ENCODE assay signal across 11 cellular contexts in the genomic region with DNA sequence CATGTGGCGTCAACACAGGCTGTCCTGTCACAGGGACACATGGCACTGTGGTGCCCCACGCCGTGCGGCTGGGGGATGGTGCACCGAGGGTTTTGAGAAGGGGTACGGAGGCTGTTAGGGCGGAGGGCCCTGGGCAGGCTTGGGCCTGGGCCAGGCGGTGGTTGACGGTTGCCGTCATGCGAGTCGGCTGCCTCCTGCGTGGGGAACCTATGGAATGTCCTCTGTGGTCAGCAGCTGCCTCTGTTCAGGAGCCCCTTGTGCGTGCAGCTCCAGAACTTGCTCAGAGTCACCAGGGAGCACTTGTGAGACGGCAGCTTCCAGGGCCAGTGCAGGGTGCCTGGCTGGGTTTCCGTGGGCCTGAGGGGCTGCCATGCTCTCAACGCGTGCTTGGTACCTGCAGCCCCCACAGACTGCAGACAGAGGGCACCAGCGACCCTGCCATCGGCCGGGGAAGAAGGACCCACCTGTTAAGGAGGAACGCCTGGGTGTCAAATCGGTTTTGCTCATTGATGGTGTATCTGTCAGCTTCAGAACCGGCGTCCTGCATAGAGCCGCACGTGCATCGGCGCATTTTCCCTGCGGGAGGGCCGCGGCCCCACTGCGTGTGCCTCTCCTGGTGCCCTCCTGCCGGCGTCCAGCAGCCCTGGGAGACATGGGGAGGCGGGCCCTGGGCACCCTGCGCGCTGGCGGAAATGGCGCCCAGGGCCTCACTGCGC. TPM values are rescaled to one million over a fixed set of nuclear protein-coding genes. Genes with fewer than 3 reads are reported as not detected.
DNase-seq lines count a peak whose midpoint lies in the region; ATAC-seq, FAIRE-seq and TF ChIP-seq lines count a peak whose summit lies in the region.
"Had no signal": no experiment of that assay in that cellular context is flagged by ENCODE, and none has a peak within 500 bp of the region (broad histone marks: within the 10 kb centered on the region; RNA-seq: fewer than 3 reads in every experiment).

No MANE protein-coding gene starts in this region.

- no peak overlapping the region for H3K4me3 Mint-ChIP-seq in activated naive CD4-positive, alpha-beta T cell treated with anti-CD3 and anti-CD28 coated beads for 36 hours
- no peak overlapping the region for H3K4me3 Mint-ChIP-seq in activated naive CD4-positive, alpha-beta T cell treated with anti-CD3 and anti-CD28 coated beads, Interleukin-2, amount 10 ng/mL, durations not matched to agents 7 days and 5 days
- H3K4me3 Mint-ChIP-seq in osteocyte (ENCODE audit: unreplicated experiment) = no peak overlapping the region

- no peak overlapping the region for H3K4me2 ChIP-seq in K562 (ENCODE audit: insufficient read depth, low read length)

- WGBS in K562 (ENCODE audit: insufficient coverage, low coverage, missing lambda C conversion rate) = 97% methylated on average over 26 of the region's 41 CpGs

- POLR2A ChIA-PET in K562 (lab: Yijun Ruan, JAX) = interaction anchor here (1.2 kb wide), 1 partner anchor 164 kb away, joined by 3 read pairs; no protein-coding TSS in a partner anchor

- CTCF ChIA-PET in activated naive CD4-positive, alpha-beta T cell treated with anti-CD3 and anti-CD28 coated beads for 36 hours (lab: Charles Lee) = interaction anchor here (0.8 to 2.6 kb wide), 2 partner anchors 13 to 154 kb away, joined by 3 to 13 read pairs; no protein-coding TSS in a partner anchor
- CTCF ChIA-PET in activated naive CD4-positive, alpha-beta T cell treated with anti-CD3 and anti-CD28 coated beads, Interleukin-2, amount 10 ng/mL, durations not matched to agents 7 days and 5 days (lab: Charles Lee) = interaction anchor here (0.8 kb wide), 1 partner anchor 9 kb away, joined by 3 read pairs; no protein-coding TSS in a partner anchor
- CTCF ChIA-PET in K562 (lab: Yijun Ruan, JAX; ENCODE audit: low intra/inter-chr PET ratio) = no interaction called here

- no peak for TF ChIP-seq POLR2A in K562 (conservative IDR thresholded peaks at IDR 0.05)

- no peak for FAIRE-seq in K562 (lab: Jason Lieb, UNC)
- FAIRE-seq: colon had no signal

- H3K27ac ChIP-seq in K562 (ENCODE audit: extremely low read depth, low read depth, low read length) = no peak overlapping the region
- H3K27ac ChIP-seq: thoracic aorta had no signal

- peak; percentile 16 to 32 (median 31); a peak in 1 of 6 replicates for TF ChIP-seq CTCF in K562 (IDR thresholded peaks at IDR 0.05 in 2 of 3, conservative IDR thresholded peaks at IDR 0.05 in 1 of 3; ENCODE audit: insufficient read depth in 2 of 3, low read depth in 1 of 3, low read length in 3 of 3)
- peak; percentile 37 for TF ChIP-seq CTCF in osteocyte (IDR thresholded peaks at IDR 0.05)

- H3K27me3 Mint-ChIP-seq in activated naive CD4-positive, alpha-beta T cell treated with anti-CD3 and anti-CD28 coated beads for 36 hours (ENCODE audit: low read depth) = no peaks in the 10 kb centered on the region
- no peaks in the 10 kb centered on the region for H3K27me3 Mint-ChIP-seq in activated naive CD4-positive, alpha-beta T cell treated with anti-CD3 and anti-CD28 coated beads, Interleukin-2, amount 10 ng/mL, durations not matched to agents 7 days and 5 days
- H3K27me3 Mint-ChIP-seq in osteocyte (ENCODE audit: unreplicated experiment) = no peaks in the 10 kb centered on the region

- no peak overlapping the region for H3K9ac ChIP-seq in K562 (ENCODE audit: insufficient read depth in 1 of 2, low read depth in 2 of 2, low read length in 2 of 2)

- no peak overlapping the region for H3K4me3 ChIP-seq in K562
- H3K4me3 ChIP-seq: thoracic aorta had no signal

- peaks cover 43% of the 10 kb centered on the region for H3K36me3 Mint-ChIP-seq in activated naive CD4-positive, alpha-beta T cell treated with anti-CD3 and anti-CD28 coated beads for 36 hours (ENCODE audit: low read depth)
- peaks cover 43% of the 10 kb centered on the region for H3K36me3 Mint-ChIP-seq in activated naive CD4-positive, alpha-beta T cell treated with anti-CD3 and anti-CD28 coated beads, Interleukin-2, amount 10 ng/mL, durations not matched to agents 7 days and 5 days
- peaks cover 24% of the 10 kb centered on the region for H3K36me3 Mint-ChIP-seq in osteocyte (ENCODE audit: unreplicated experiment)

- no peaks in the 10 kb centered on the region for H3K27me3 ChIP-seq in K562 (ENCODE audit: control insufficient read depth in 2 of 2, insufficient read depth in 2 of 2, low read length in 2 of 2)

- peaks cover 45% of the 10 kb centered on the region; the same call in 1 of the 3 replicates for H3K36me3 ChIP-seq in K562 (ENCODE audit: control insufficient read depth, insufficient read depth, low read length)

- BruUV-seq in K562 (replicated peaks; lab: Mats Ljungman, UMichigan) = no TSS peak

- in situ Hi-C loops in K562 (cut with MboI) = no loop called here

- peaks cover 2% of the 10 kb centered on the region for H3K4me1 Mint-ChIP-seq in activated naive CD4-positive, alpha-beta T cell treated with anti-CD3 and anti-CD28 coated beads for 36 hours (ENCODE audit: low read depth)
- H3K4me1 Mint-ChIP-seq in activated naive CD4-positive, alpha-beta T cell treated with anti-CD3 and anti-CD28 coated beads, Interleukin-2, amount 10 ng/mL, durations not matched to agents 7 days and 5 days = no peaks in the 10 kb centered on the region
- no peaks in the 10 kb centered on the region for H3K4me1 Mint-ChIP-seq in osteocyte (ENCODE audit: unreplicated experiment)

- H3K27ac Mint-ChIP-seq in activated naive CD4-positive, alpha-beta T cell treated with anti-CD3 and anti-CD28 coated beads for 36 hours = no peak overlapping the region
- H3K27ac Mint-ChIP-seq in activated naive CD4-positive, alpha-beta T cell treated with anti-CD3 and anti-CD28 coated beads, Interleukin-2, amount 10 ng/mL, durations not matched to agents 7 days and 5 days = no peak overlapping the region
- H3K27ac Mint-ChIP-seq in osteocyte (ENCODE audit: unreplicated experiment) = no peak overlapping the region

- H2AFZ ChIP-seq in K562 (ENCODE audit: low read depth, low read length) = no peak overlapping the region

- H3K9me1 ChIP-seq in K562 (ENCODE audit: control insufficient read depth, insufficient read depth, low read length) = no peaks in the 10 kb centered on the region

- H3K9me3 Mint-ChIP-seq in activated naive CD4-positive, alpha-beta T cell treated with anti-CD3 and anti-CD28 coated beads for 36 hours = peaks cover 6% of the 10 kb centered on the region
- peaks cover 9% of the 10 kb centered on the region for H3K9me3 Mint-ChIP-seq in activated naive CD4-positive, alpha-beta T cell treated with anti-CD3 and anti-CD28 coated beads, Interleukin-2, amount 10 ng/mL, durations not matched to agents 7 days and 5 days
- no peaks in the 10 kb centered on the region for H3K9me3 Mint-ChIP-seq in osteocyte (ENCODE audit: unreplicated experiment)

- TF ChIP-seq RAD21 in Ishikawa (IDR thresholded peaks at IDR 0.05; ENCODE audit: low read depth) (peak; percentile 33; the same call in 1 of the 2 replicates), K562 (CRISPR knock-in tag; conservative IDR thresholded peaks at IDR 0.05 in 1 of 2, IDR thresholded peaks at IDR 0.05 in 1 of 2) (no peak; a peak in 1 of 4 replicates)

- TF ChIP-seq EP300 in Ishikawa (IDR thresholded peaks at IDR 0.05; ENCODE audit: borderline replicate concordance) = no peak
- TF ChIP-seq EP300 in K562 (IDR thresholded peaks at IDR 0.05; ENCODE audit: low read length) = no peak

- no peaks in the 10 kb centered on the region for H3K79me2 ChIP-seq in K562 (ENCODE audit: control insufficient read depth, insufficient read depth, low read length)

- H4K20me1 ChIP-seq in K562 (replicated peaks; ENCODE audit: control insufficient read depth, insufficient read depth, low read length) = no peaks in the 10 kb centered on the region

- peak; percentile 47 for DNase-seq in activated naive CD4-positive, alpha-beta T cell treated with anti-CD3 and anti-CD28 coated beads for 36 hours
- no peak for DNase-seq in activated naive CD4-positive, alpha-beta T cell treated with anti-CD3 and anti-CD28 coated beads, Interleukin-2, amount 10 ng/mL, durations not matched to agents 7 days and 5 days
- DNase-seq in K562 (ENCODE audit: extremely low read depth in 1 of 4, low spot score in 3 of 4) (no peak), osteocyte (ENCODE audit: extremely low spot score, unreplicated experiment) (no peak), SW 1271 (lab: John Stamatoyannopoulos, UW) (no peak), left ventricle myocardium superior (no peak)
- DNase-seq: hippocampal formation had no signal

- no peaks in the 10 kb centered on the region for H3K9me3 ChIP-seq in K562 (replicated peaks; ENCODE audit: control insufficient read depth, insufficient read depth, low read depth, low read length)
- H3K9me3 ChIP-seq: thoracic aorta had no signal

- intact Hi-C loops in activated naive CD4-positive, alpha-beta T cell treated with anti-CD3 and anti-CD28 coated beads for 36 hours (cut with micrococcal nuclease) = loop anchor here (1.0 kb wide), 1 partner anchor 154 kb away; no protein-coding TSS in a partner anchor
- intact Hi-C loops in K562 (cut with micrococcal nuclease) = no loop called here
- intact Hi-C loops in left ventricle myocardium superior (cut with micrococcal nuclease) = no loop called here

- ATAC-seq in K562 (peak; percentile 50), GM18870 (IDR thresholded peaks at IDR 0.05; ENCODE audit: unreplicated experiment) (no peak), left ventricle myocardium superior (no peak)

- H3K4me1 ChIP-seq in K562 (replicated peaks in 1 of 2; ENCODE audit: control insufficient read depth in 2 of 2, insufficient read depth in 2 of 2, low read length in 2 of 2) = peaks cover 0 to 9% of the 10 kb centered on the region in 2 experiments; a peak in 2 of 5 replicates

RNA-seq across cellular contexts. Expression of a gene that starts 10.0 kb away (rescaled TPM):
- 10 to 100 TPM; 19.4 to 23.1 TPM for total RNA-seq in activated naive CD4-positive, alpha-beta T cell treated with anti-CD3 and anti-CD28 coated beads for 36 hours
- 47.1 and 160 TPM in 2 replicates for total RNA-seq in K562 (2011; cell fraction: chromatin; rRNA removed; ENCODE audit: low replicate concordance)
- total RNA-seq in K562 (2011; cell fraction: nucleolus; rRNA removed) = 99.4 and 106 TPM in 2 replicates
- 49.9 and 63.9 TPM in 2 replicates for total RNA-seq in K562 (2011; cell fraction: nucleoplasm; rRNA removed)
- 22.4 and 23.3 TPM in 2 replicates for total RNA-seq in K562 (2014; rRNA removed)
- 1.7 and 4.4 TPM in 2 replicates for total RNA-seq in K562 (2014; rRNA removed; fragmentation: Illumina TruSeq; extraction: Trizol)
- total RNA-seq in K562 (2015; rRNA removed; fragmentation: Illumina TruSeq; extraction: Trizol) = 10.3 and 10.9 TPM in 2 replicates
- 26.0 and 30.8 TPM in 2 replicates for total RNA-seq in K562 (2021)
- 15.2 and 25.7 TPM in 2 replicates for polyA plus RNA-seq in K562 (2011; rRNA removed)
- polyA plus RNA-seq in K562 (2011; cell fraction: cytosol; rRNA removed) = 10.4 and 20.9 TPM in 2 replicates
- polyA plus RNA-seq in K562 (2011; cell fraction: nucleus; rRNA removed) = 136 and 197 TPM in 2 replicates
- polyA plus RNA-seq in K562 (2012) = 28.7 and 36.6 TPM in 2 replicates
- 5.1 and 10.1 TPM in 2 replicates for polyA plus RNA-seq in K562 (2014; fragmentation: Illumina TruSeq; extraction: Trizol)
- under 1 TPM; 0.39 to 0.52 TPM for polyA plus RNA-seq in K562 (2014; fragmentation: Nextera tagmentation; extraction: Ambion mirVana)
- polyA plus RNA-seq in K562 (2014; rRNA removed) = 26.5 and 29.0 TPM in 2 replicates
- polyA minus RNA-seq in K562 (2011; rRNA and poly(A)+ RNA removed) = 4.4 and 10.4 TPM in 2 replicates
- polyA minus RNA-seq in K562 (2011; cell fraction: cytosol; rRNA and poly(A)+ RNA removed) = 14.4 and 21.0 TPM in 2 replicates
- polyA minus RNA-seq in K562 (2011; cell fraction: nucleus; rRNA and poly(A)+ RNA removed) = 33.7 and 35.7 TPM in 2 replicates
- 32.5 and 36.8 TPM in 2 replicates for total RNA-seq in osteocyte
- 19.2 TPM for total RNA-seq in left ventricle myocardium superior

RNA-seq across cellular contexts. Expression of a gene that starts 22.6 kb away (rescaled TPM):
- 10 to 100 TPM; 41.0 to 43.8 TPM for total RNA-seq in activated naive CD4-positive, alpha-beta T cell treated with anti-CD3 and anti-CD28 coated beads for 36 hours
- total RNA-seq in K562 (2011; cell fraction: chromatin; rRNA removed; ENCODE audit: low replicate concordance) = 115 and 209 TPM in 2 replicates
- 112 and 114 TPM in 2 replicates for total RNA-seq in K562 (2011; cell fraction: nucleolus; rRNA removed)
- 67.4 and 95.2 TPM in 2 replicates for total RNA-seq in K562 (2011; cell fraction: nucleoplasm; rRNA removed)
- total RNA-seq in K562 (2014; rRNA removed) (28.7 and 30.5 TPM in 2 replicates), K562 (2014; rRNA removed; fragmentation: Illumina TruSeq; extraction: Trizol) (23.2 and 27.9 TPM in 2 replicates), K562 (2015; rRNA removed; fragmentation: Illumina TruSeq; extraction: Trizol) (26.9 and 28.4 TPM in 2 replicates), K562 (2021) (25.1 and 27.5 TPM in 2 replicates), osteocyte (29.4 and 32.0 TPM in 2 replicates), left ventricle myocardium superior (16.0 TPM)
- polyA plus RNA-seq in K562 (2011; rRNA removed) (32.0 and 37.2 TPM in 2 replicates), K562 (2014; fragmentation: Illumina TruSeq; extraction: Trizol) (21.9 and 23.2 TPM in 2 replicates), K562 (2014; fragmentation: Nextera tagmentation; extraction: Ambion mirVana) (10 to 100 TPM; 10.4 to 13.2 TPM), K562 (2014; rRNA removed) (53.3 and 73.4 TPM in 2 replicates)
- 27.3 and 27.8 TPM in 2 replicates for polyA plus RNA-seq in K562 (2011; cell fraction: cytosol; rRNA removed)
- polyA plus RNA-seq in K562 (2011; cell fraction: nucleus; rRNA removed) = 77.4 and 82.1 TPM in 2 replicates
- 23.3 and 29.6 TPM in 2 replicates for polyA plus RNA-seq in K562 (2012)
- polyA minus RNA-seq in K562 (2011; rRNA and poly(A)+ RNA removed) = 33.2 and 34.8 TPM in 2 replicates
- polyA minus RNA-seq in K562 (2011; cell fraction: cytosol; rRNA and poly(A)+ RNA removed) = 17.5 and 22.4 TPM in 2 replicates
- polyA minus RNA-seq in K562 (2011; cell fraction: nucleus; rRNA and poly(A)+ RNA removed) = 22.6 and 23.5 TPM in 2 replicates

RNA-seq across cellular contexts. Expression of a gene that starts 37.8 kb away (rescaled TPM):
- total RNA-seq in activated naive CD4-positive, alpha-beta T cell treated with anti-CD3 and anti-CD28 coated beads for 36 hours = 10 to 100 TPM; 88.0 to 93.8 TPM
- total RNA-seq in K562 (2011; cell fraction: chromatin; rRNA removed; ENCODE audit: low replicate concordance) = 57.7 and 95.5 TPM in 2 replicates
- total RNA-seq in K562 (2011; cell fraction: nucleolus; rRNA removed) = 74.7 and 77.5 TPM in 2 replicates
- 86.8 and 106 TPM in 2 replicates for total RNA-seq in K562 (2011; cell fraction: nucleoplasm; rRNA removed)
- 78.1 and 81.1 TPM in 2 replicates for total RNA-seq in K562 (2014; rRNA removed)
- 26.5 and 31.9 TPM in 2 replicates for total RNA-seq in K562 (2014; rRNA removed; fragmentation: Illumina TruSeq; extraction: Trizol)
- total RNA-seq in K562 (2015; rRNA removed; fragmentation: Illumina TruSeq; extraction: Trizol) = 47.9 and 55.3 TPM in 2 replicates
- total RNA-seq in K562 (2021) = 83.3 and 85.0 TPM in 2 replicates
- polyA plus RNA-seq in K562 (2011; rRNA removed) = 51.2 and 51.8 TPM in 2 replicates
- 45.7 and 67.7 TPM in 2 replicates for polyA plus RNA-seq in K562 (2011; cell fraction: cytosol; rRNA removed)
- 49.7 and 59.0 TPM in 2 replicates for polyA plus RNA-seq in K562 (2011; cell fraction: nucleus; rRNA removed)
- 49.1 and 64.7 TPM in 2 replicates for polyA plus RNA-seq in K562 (2012)
- 43.4 and 50.3 TPM in 2 replicates for polyA plus RNA-seq in K562 (2014; fragmentation: Illumina TruSeq; extraction: Trizol)
- 10 to 100 TPM in 1 of 2 experiments, 1 to 10 TPM in 1; 8.2 to 20.4 TPM for polyA plus RNA-seq in K562 (2014; fragmentation: Nextera tagmentation; extraction: Ambion mirVana)
- polyA plus RNA-seq in K562 (2014; rRNA removed) = 68.7 and 79.5 TPM in 2 replicates
- 9.9 and 12.3 TPM in 2 replicates for polyA minus RNA-seq in K562 (2011; rRNA and poly(A)+ RNA removed)
- 22.5 and 22.9 TPM in 2 replicates for polyA minus RNA-seq in K562 (2011; cell fraction: cytosol; rRNA and poly(A)+ RNA removed)
- 12.9 and 17.8 TPM in 2 replicates for polyA minus RNA-seq in K562 (2011; cell fraction: nucleus; rRNA and poly(A)+ RNA removed)
- total RNA-seq in osteocyte = 26.3 and 28.8 TPM in 2 replicates
- 10.5 TPM for total RNA-seq in left ventricle myocardium superior

RNA-seq across cellular contexts. Expression of a gene that starts 52.2 kb away (rescaled TPM):
- not detected for total RNA-seq in activated naive CD4-positive, alpha-beta T cell treated with anti-CD3 and anti-CD28 coated beads for 36 hours
- 0.51 and 1.8 TPM in 2 replicates for total RNA-seq in K562 (2011; cell fraction: chromatin; rRNA removed; ENCODE audit: low replicate concordance)
- 1.8 and 2.2 TPM in 2 replicates for total RNA-seq in K562 (2011; cell fraction: nucleolus; rRNA removed)
- 1.1 TPM in 1 of 2 replicates, not detected in the other for total RNA-seq in K562 (2011; cell fraction: nucleoplasm; rRNA removed)
- 0.61 TPM in 1 of 2 replicates, not detected in the other for total RNA-seq in K562 (2014; rRNA removed)
- total RNA-seq in K562 (2014; rRNA removed; fragmentation: Illumina TruSeq; extraction: Trizol) = not detected in 2 replicates
- not detected in 2 replicates for total RNA-seq in K562 (2015; rRNA removed; fragmentation: Illumina TruSeq; extraction: Trizol)
- 0.31 and 0.42 TPM in 2 replicates for total RNA-seq in K562 (2021)
- 0.08 TPM in 1 of 2 replicates, not detected in the other for polyA plus RNA-seq in K562 (2011; rRNA removed)
- not detected in 2 replicates for polyA plus RNA-seq in K562 (2011; cell fraction: cytosol; rRNA removed)
- polyA plus RNA-seq in K562 (2011; cell fraction: nucleus; rRNA removed) = 0.15 and 0.43 TPM in 2 replicates
- 0.90 and 1.00 TPM in 2 replicates for polyA plus RNA-seq in K562 (2012)
- polyA plus RNA-seq in K562 (2014; fragmentation: Illumina TruSeq; extraction: Trizol) = not detected in 2 replicates
- polyA plus RNA-seq in K562 (2014; fragmentation: Nextera tagmentation; extraction: Ambion mirVana) = not detected
- 0.38 TPM in 1 of 2 replicates, not detected in the other for polyA plus RNA-seq in K562 (2014; rRNA removed)
- not detected in 2 replicates for polyA minus RNA-seq in K562 (2011; rRNA and poly(A)+ RNA removed)
- not detected in 2 replicates for polyA minus RNA-seq in K562 (2011; cell fraction: cytosol; rRNA and poly(A)+ RNA removed)
- 0.33 and 0.67 TPM in 2 replicates for polyA minus RNA-seq in K562 (2011; cell fraction: nucleus; rRNA and poly(A)+ RNA removed)
- 0.48 TPM in 1 of 2 replicates, not detected in the other for total RNA-seq in osteocyte
- total RNA-seq in left ventricle myocardium superior = not detected
